In the genomic region with DNA sequence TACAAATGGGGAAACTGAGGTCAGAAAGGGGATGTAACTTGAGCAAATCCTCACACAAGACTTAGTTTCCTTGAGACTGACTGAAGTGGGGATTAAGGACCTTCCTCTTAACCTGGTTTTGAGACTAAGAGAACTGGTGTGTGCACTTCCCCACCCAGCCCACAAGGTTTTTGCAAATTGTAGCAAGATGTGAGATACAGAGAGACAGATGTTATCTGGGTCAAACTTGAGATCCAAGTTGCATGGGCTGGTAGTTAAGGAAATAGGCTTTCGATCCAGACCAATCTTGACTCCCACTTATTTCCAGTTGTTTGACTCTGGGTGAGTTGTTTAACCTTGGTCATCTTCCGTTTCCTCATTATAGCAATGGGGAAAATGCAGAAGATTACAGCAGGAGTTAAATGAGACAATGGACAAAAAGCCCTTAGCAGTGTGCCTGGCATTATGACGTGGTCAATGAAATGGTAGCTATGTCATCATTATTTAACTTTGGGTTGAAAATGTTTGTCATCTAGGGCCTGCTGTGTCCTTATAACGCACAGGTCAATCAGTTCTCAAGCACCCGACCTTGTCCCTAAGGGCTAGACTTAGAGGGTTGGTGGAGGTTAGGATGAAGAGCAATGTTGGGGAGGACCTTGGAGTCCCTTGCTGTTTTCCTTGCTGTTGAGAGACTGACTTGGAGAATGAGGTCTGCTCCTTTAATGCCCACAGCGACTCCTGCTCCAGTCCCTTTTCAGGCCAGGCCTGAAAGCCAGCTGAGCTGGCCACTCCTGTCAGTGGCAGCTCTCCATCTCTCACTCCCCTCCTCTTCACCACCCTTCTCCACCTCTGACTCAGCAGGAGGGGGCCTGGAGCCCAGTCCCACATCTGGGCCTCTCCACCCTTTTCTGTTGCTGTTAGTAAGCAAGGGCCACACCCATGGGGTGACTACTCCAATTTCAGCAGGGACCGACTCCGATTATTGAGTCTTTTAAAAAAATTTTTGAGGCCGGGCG, we compare ENCODE assay signal across 10 cellular contexts. TPM values are rescaled to one million over a fixed set of nuclear protein-coding genes. Genes with fewer than 3 reads are reported as not detected.
DNase-seq lines count a peak whose midpoint lies in the region; ATAC-seq, FAIRE-seq and TF ChIP-seq lines count a peak whose summit lies in the region.
"Had no signal": no experiment of that assay in that cellular context is flagged by ENCODE, and none has a peak within 500 bp of the region (broad histone marks: within the 10 kb centered on the region; RNA-seq: fewer than 3 reads in every experiment).

No MANE protein-coding gene starts in this region.

- peak overlapping the region; percentile 90 for H3K9ac ChIP-seq in skeletal muscle satellite cell (ENCODE audit: low read depth, low read length)

- H3K4me2 ChIP-seq in skeletal muscle satellite cell (ENCODE audit: low read length) = peak overlapping the region; percentile 96

- H3K4me3 ChIP-seq in fibroblast of the aortic adventitia (ENCODE audit: low read depth, low read length) = peak overlapping the region; percentile 90
- peak overlapping the region; percentile 83 for H3K4me3 ChIP-seq in skeletal muscle satellite cell (ENCODE audit: low read length)

- H3K27me3 ChIP-seq in skeletal muscle satellite cell (ENCODE audit: control insufficient read depth, insufficient read depth, low read length) = no peaks in the 10 kb centered on the region

- peaks cover 7% of the 10 kb centered on the region for H3K36me3 ChIP-seq in skeletal muscle satellite cell (ENCODE audit: insufficient read depth, low read length)

- no peaks in the 10 kb centered on the region for H3K9me3 ChIP-seq in skeletal muscle satellite cell (replicated peaks; ENCODE audit: low read length)

- TF ChIP-seq CTCF in fibroblast of the aortic adventitia (IDR thresholded peaks at IDR 0.05; ENCODE audit: insufficient read depth, low read length) = peak; percentile 27
- TF ChIP-seq CTCF in GM10266 (IDR thresholded peaks at IDR 0.05; ENCODE audit: control insufficient read depth, insufficient read depth, low read depth, missing control alignments) = no peak

- FAIRE-seq in H54 (lab: Jason Lieb, UNC) = no peak
- FAIRE-seq: islet of Langerhans, TTC549 had no signal

- DNase-seq in H54 (ENCODE audit: insufficient read length, low spot score) = peak; percentile 69
- peak; percentile 60 for DNase-seq in SKM-1 (lab: John Stamatoyannopoulos, UW; ENCODE audit: unreplicated experiment)
- DNase-seq in fibroblast of the aortic adventitia (ENCODE audit: low read depth) = peak; percentile 92
- no peak for DNase-seq in SHP77 treated with DMSO at 0.1 percent for 48 hours (lab: John Stamatoyannopoulos, UW)
- no peak for DNase-seq in GM10266 (ENCODE audit: extremely low spot score)
- DNase-seq in activated T-cell treated with anti-CD3 and anti-CD28 coated beads for 4 hours = no peak

- peaks cover 32% of the 10 kb centered on the region for H3K4me1 ChIP-seq in skeletal muscle satellite cell (ENCODE audit: control insufficient read depth, insufficient read depth, low read length)

- ATAC-seq in HG03457 (IDR thresholded peaks at IDR 0.05; ENCODE audit: unreplicated experiment) = no peak

- no peak for TF ChIP-seq POLR2A in H54 (IDR thresholded peaks at IDR 0.05; ENCODE audit: low read depth, low read length)

RNA-seq across cellular contexts. Expression of gene SNX21, which starts 1.9 kb away (rescaled TPM):
- total RNA-seq in fibroblast of the aortic adventitia (ENCODE audit: low replicate concordance) = 88.8 and 90.7 TPM in 2 replicates
- total RNA-seq in skeletal muscle satellite cell (2012; rRNA removed) = 56.0 and 70.3 TPM in 2 replicates

RNA-seq across cellular contexts. Expression of gene TNNC2, which starts 8.4 kb away (rescaled TPM):
- 0.45 and 1.8 TPM in 2 replicates for total RNA-seq in fibroblast of the aortic adventitia (ENCODE audit: low replicate concordance)
- 6.8 TPM in 1 of 2 replicates, not detected in the other for total RNA-seq in skeletal muscle satellite cell (2012; rRNA removed)

RNA-seq across cellular contexts. Expression of gene ACOT8, which starts 21.7 kb away (rescaled TPM):
- total RNA-seq in fibroblast of the aortic adventitia (ENCODE audit: low replicate concordance) = 17.7 and 25.8 TPM in 2 replicates
- total RNA-seq in skeletal muscle satellite cell (2012; rRNA removed) = 29.3 and 33.2 TPM in 2 replicates

RNA-seq across cellular contexts. Expression of gene ZSWIM3, which starts 21.9 kb away (rescaled TPM):
- 1.9 and 4.3 TPM in 2 replicates for total RNA-seq in fibroblast of the aortic adventitia (ENCODE audit: low replicate concordance)
- total RNA-seq in skeletal muscle satellite cell (2012; rRNA removed) = 4.8 TPM in 2 replicates

RNA-seq across cellular contexts. Expression of gene UBE2C, which starts 23.1 kb away (rescaled TPM):
- 0.49 and 53.3 TPM in 2 replicates for total RNA-seq in fibroblast of the aortic adventitia (ENCODE audit: low replicate concordance)
- total RNA-seq in skeletal muscle satellite cell (2012; rRNA removed) = 15.7 and 30.6 TPM in 2 replicates

Comparison
In these comparisons a context has a peak if more than half of its experiments do, and no peak if none do; other contexts are left out.
1. DNase-seq: peak in H54 (single experiment), SKM-1 (single experiment) and fibroblast of the aortic adventitia (single experiment); none in SHP77 treated with DMSO at 0.1 percent for 48 hours (single experiment), GM10266 (single experiment) and activated T-cell treated with anti-CD3 and anti-CD28 coated beads for 4 hours (single experiment).